Comparison of ENCODE assay signal across 1 cellular context in genomic region chr9:111668026-111668573, GRCh38.
TF ChIP-seq lines count a peak whose summit lies in the region.

No MANE protein-coding gene starts in this region.

TF ChIP-seq in HepG2, 621 proteins besides CTCF, POLR2A, EP300 and RAD21:
- peak; percentile 91 for TF ChIP-seq HNRNPK (IDR thresholded peaks at IDR 0.05; ENCODE audit: low read depth, low read length, poor library complexity, severe bottlenecking)
- no peak for TF ChIP-seq ZNF567 (CRISPR knock-in tag; IDR thresholded peaks at IDR 0.05; ENCODE audit: borderline replicate concordance)
- no peak for TF ChIP-seq ARID3A (IDR thresholded peaks at IDR 0.05; ENCODE audit: low read depth, low read length)
- no peak for TF ChIP-seq KDM6A (CRISPR knock-in tag; IDR thresholded peaks at IDR 0.05; ENCODE audit: low read depth)
- no peak for TF ChIP-seq ZBTB8A (CRISPR knock-in tag; IDR thresholded peaks at IDR 0.05; ENCODE audit: borderline replicate concordance, low read depth)
